Comparison of ENCODE assay signal across 3 cellular contexts in genomic region chr10:92538231-92538958, GRCh38.
TF ChIP-seq lines count a peak whose summit lies in the region.

No MANE protein-coding gene starts in this region.

TF ChIP-seq in SK-N-SH treated with all-trans-retinoic acid at 6 μM for 48 hours, 23 proteins besides CTCF, POLR2A, EP300 and RAD21:
- TF ChIP-seq ZFP3 (CRISPR knock-in tag; IDR thresholded peaks at IDR 0.05), result no peak
- TF ChIP-seq ISL1 (CRISPR knock-in tag; IDR thresholded peaks at IDR 0.05), result 0 out of 2 replicates have a peak, but pooled peaks have one; percentile 27

TF ChIP-seq in SK-N-SH, 30 proteins besides CTCF, POLR2A, EP300 and RAD21:
- TF ChIP-seq ZBTB33 (IDR thresholded peaks at IDR 0.05; ENCODE audit: borderline replicate concordance, low read depth), result no peak
- TF ChIP-seq PBX3 (IDR thresholded peaks at IDR 0.05), result no peak
- no peak for TF ChIP-seq GABPA (IDR thresholded peaks at IDR 0.05; ENCODE audit: low read depth)
- no peak for TF ChIP-seq TCF12 (IDR thresholded peaks at IDR 0.05)
- TF ChIP-seq USF2 (IDR thresholded peaks at IDR 0.05; ENCODE audit: borderline replicate concordance, low read depth, low read length), result no peak
- TF ChIP-seq, protein P1, sequence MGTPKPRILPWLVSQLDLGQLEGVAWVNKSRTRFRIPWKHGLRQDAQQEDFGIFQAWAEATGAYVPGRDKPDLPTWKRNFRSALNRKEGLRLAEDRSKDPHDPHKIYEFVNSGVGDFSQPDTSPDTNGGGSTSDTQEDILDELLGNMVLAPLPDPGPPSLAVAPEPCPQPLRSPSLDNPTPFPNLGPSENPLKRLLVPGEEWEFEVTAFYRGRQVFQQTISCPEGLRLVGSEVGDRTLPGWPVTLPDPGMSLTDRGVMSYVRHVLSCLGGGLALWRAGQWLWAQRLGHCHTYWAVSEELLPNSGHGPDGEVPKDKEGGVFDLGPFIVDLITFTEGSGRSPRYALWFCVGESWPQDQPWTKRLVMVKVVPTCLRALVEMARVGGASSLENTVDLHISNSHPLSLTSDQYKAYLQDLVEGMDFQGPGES (IDR thresholded peaks at IDR 0.05; ENCODE audit: low read depth, low read length), result no peak
- TF ChIP-seq NFIC (IDR thresholded peaks at IDR 0.05; ENCODE audit: borderline replicate concordance), result no peak
- TF ChIP-seq POLR2AphosphoS5 (IDR thresholded peaks at IDR 0.05; ENCODE audit: low read depth, low read length), result no peak
- TF ChIP-seq, protein P2, sequence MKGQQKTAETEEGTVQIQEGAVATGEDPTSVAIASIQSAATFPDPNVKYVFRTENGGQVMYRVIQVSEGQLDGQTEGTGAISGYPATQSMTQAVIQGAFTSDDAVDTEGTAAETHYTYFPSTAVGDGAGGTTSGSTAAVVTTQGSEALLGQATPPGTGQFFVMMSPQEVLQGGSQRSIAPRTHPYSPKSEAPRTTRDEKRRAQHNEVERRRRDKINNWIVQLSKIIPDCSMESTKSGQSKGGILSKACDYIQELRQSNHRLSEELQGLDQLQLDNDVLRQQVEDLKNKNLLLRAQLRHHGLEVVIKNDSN (IDR thresholded peaks at IDR 0.05; ENCODE audit: borderline replicate concordance, low read depth), result no peak
- no peak for TF ChIP-seq ELF1 (IDR thresholded peaks at IDR 0.05)
- no peak for TF ChIP-seq SIN3A (IDR thresholded peaks at IDR 0.05; ENCODE audit: borderline replicate concordance, low read depth, low read length)
- TF ChIP-seq TEAD4 (IDR thresholded peaks at IDR 0.05; ENCODE audit: borderline replicate concordance, insufficient read depth), result no peak

TF ChIP-seq in WTC11, 78 proteins besides CTCF, POLR2A, EP300 and RAD21:
- no peak for TF ChIP-seq E2F4 (CRISPR knock-in tag; IDR thresholded peaks at IDR 0.05; ENCODE audit: borderline replicate concordance, low read depth)
- TF ChIP-seq FOXP4 (CRISPR knock-in tag; IDR thresholded peaks at IDR 0.05), result no peak
- no peak for TF ChIP-seq OVOL2 (CRISPR knock-in tag; IDR thresholded peaks at IDR 0.05; ENCODE audit: borderline replicate concordance)
- no peak for TF ChIP-seq MLX (CRISPR knock-in tag; IDR thresholded peaks at IDR 0.05)
- TF ChIP-seq TP53 (CRISPR knock-in tag; IDR thresholded peaks at IDR 0.05), result no peak
- TF ChIP-seq KAT7 (CRISPR knock-in tag; IDR thresholded peaks at IDR 0.05; ENCODE audit: borderline replicate concordance), result no peak
- no peak for TF ChIP-seq FOXJ3 (CRISPR knock-in tag; IDR thresholded peaks at IDR 0.05; ENCODE audit: borderline replicate concordance)
- TF ChIP-seq CREM (CRISPR knock-in tag; IDR thresholded peaks at IDR 0.05), result no peak
- no peak for TF ChIP-seq ZMAT4 (CRISPR knock-in tag; IDR thresholded peaks at IDR 0.05)
- no peak for TF ChIP-seq NR2C2 (CRISPR knock-in tag; IDR thresholded peaks at IDR 0.05)
- TF ChIP-seq FOXK1 (CRISPR knock-in tag; IDR thresholded peaks at IDR 0.05), result no peak
- TF ChIP-seq GABPB1 (CRISPR knock-in tag; IDR thresholded peaks at IDR 0.05), result no peak
- TF ChIP-seq TCF7 (CRISPR knock-in tag; IDR thresholded peaks at IDR 0.05; ENCODE audit: low read depth), result no peak
- no peak for TF ChIP-seq ZNF396 (CRISPR knock-in tag; IDR thresholded peaks at IDR 0.05; ENCODE audit: borderline replicate concordance)
- no peak for TF ChIP-seq NFATC4 (CRISPR knock-in tag; IDR thresholded peaks at IDR 0.05)
- TF ChIP-seq ZNF121 (CRISPR knock-in tag; IDR thresholded peaks at IDR 0.05), result no peak
- no peak for TF ChIP-seq JAZF1 (CRISPR knock-in tag; IDR thresholded peaks at IDR 0.05)
- TF ChIP-seq ZSCAN18 (CRISPR knock-in tag; IDR thresholded peaks at IDR 0.05), result no peak
- no peak for TF ChIP-seq ZNF317 (CRISPR knock-in tag; IDR thresholded peaks at IDR 0.05; ENCODE audit: borderline replicate concordance, low read depth)
TF ChIP-seq in WTC11: peak in this region for 0.
